18 cellular contexts compared by ENCODE assay signal in genomic region chr15:69400850-69401249, GRCh38. TPM values are rescaled to one million over a fixed set of nuclear protein-coding genes. Genes with fewer than 3 reads are reported as not detected.
DNase-seq lines count a peak whose midpoint lies in the region; ATAC-seq and TF ChIP-seq lines count a peak whose summit lies in the region.
"Had no signal": no experiment of that assay in that cellular context is flagged by ENCODE, and none has a peak within 500 bp of the region (broad histone marks: within the 10 kb centered on the region; RNA-seq: fewer than 3 reads in every experiment).

No MANE protein-coding gene starts in this region.

- no peaks in the 10 kb centered on the region for H3K4me1 ChIP-seq in PC-3 (ENCODE audit: insufficient read depth, low read length)
- H3K4me1 ChIP-seq: breast epithelium, gastroesophageal sphincter, left lung had no signal

- no peak overlapping the region for H3K27ac ChIP-seq in PC-3 (ENCODE audit: low read length)
- H3K27ac ChIP-seq: breast epithelium, gastroesophageal sphincter, left lung, uterus had no signal

- H3K9me3 Mint-ChIP-seq in stimulated activated memory B cell treated with anti-CD40 and anti-IgM and Interleukin-4, amounts not matched to agents 10 μg/mL and 1 μg/mL and 100 μg/mL, for 72 hours: no peaks in the 10 kb centered on the region
- H3K9me3 Mint-ChIP-seq: CD4-positive, alpha-beta T cell; T-cell had no signal

- no TSS peak for BruUV-seq in PC-3 (replicated peaks; lab: Mats Ljungman, UMichigan)

- H4K20me1 ChIP-seq in PC-3 (ENCODE audit: low read length): no peaks in the 10 kb centered on the region

- H3K9me3 ChIP-seq in PC-3 (ENCODE audit: low read length): no peaks in the 10 kb centered on the region
- H3K9me3 ChIP-seq: breast epithelium, gastroesophageal sphincter, left lung, MG63, uterus had no signal

- intact Hi-C loops in PC-3 (cut with micrococcal nuclease): no loop called here

- POLR2A ChIA-PET in PC-3 (lab: Charles Lee; ENCODE audit: unreplicated experiment): interaction anchor here (0.6 kb wide), 1 partner anchor 14 kb away, joined by 5 read pairs; no protein-coding TSS in a partner anchor

- H3K27ac Mint-ChIP-seq in stimulated activated memory B cell treated with anti-CD40 and anti-IgM and Interleukin-4, amounts not matched to agents 10 μg/mL and 1 μg/mL and 100 μg/mL, for 72 hours: no peak overlapping the region
- H3K27ac Mint-ChIP-seq: activated CD8-positive, alpha-beta memory T cell treated with anti-CD3 and anti-CD28 coated beads, Interleukin-2, amount 10 ng/mL, durations not matched to agents 7 days and 5 days; CD4-positive, alpha-beta T cell; T-cell had no signal

- no peak for TF ChIP-seq CTCF in PC-3 (conservative IDR thresholded peaks at IDR 0.05; ENCODE audit: low read depth, low read length)

- no peak overlapping the region for H3K9ac ChIP-seq in PC-3 (ENCODE audit: low read length)

- H3K36me3 ChIP-seq in PC-3 (ENCODE audit: low read depth, low read length): peaks cover 3% of the 10 kb centered on the region; the same call in 1 of the 2 replicates
- H3K36me3 ChIP-seq: breast epithelium, gastroesophageal sphincter, left lung, uterus had no signal

- DNase-seq in activated T-cell treated with anti-CD3 and anti-CD28 coated beads for 48 hours (ENCODE audit: low read depth): peak; percentile 46
- DNase-seq in activated T-cell treated with anti-CD3 and anti-CD28 coated beads, Interleukin-2, amount 50 U/mL, for 1 hour: no peak
- DNase-seq in PC-3: peak; percentile 23
- DNase-seq in islet precursor cell: peak; percentile 61
- no peak for DNase-seq in hypothalamus (lab: John Stamatoyannopoulos, UW)
- no peak for DNase-seq in NCI-H526 (lab: John Stamatoyannopoulos, UW)
- DNase-seq: activated CD8-positive, alpha-beta memory T cell treated with anti-CD3 and anti-CD28 coated beads, Interleukin-2, amount 10 ng/mL, durations not matched to agents 7 days and 5 days; CD4-positive, alpha-beta T cell; left lung; MG63; SHP77 treated with DMSO at 0.1 percent for 48 hours; T-cell; uterus had no signal

- no peak overlapping the region for H3K4me3 ChIP-seq in PC-3 (ENCODE audit: low read length)
- H3K4me3 ChIP-seq: breast epithelium, gastroesophageal sphincter, left lung, MG63, uterus had no signal

- CTCF ChIA-PET in PC-3 (lab: Charles Lee): no interaction called here

- no peak overlapping the region for H3K4me3 Mint-ChIP-seq in stimulated activated memory B cell treated with anti-CD40 and anti-IgM and Interleukin-4, amounts not matched to agents 10 μg/mL and 1 μg/mL and 100 μg/mL, for 72 hours
- H3K4me3 Mint-ChIP-seq: activated CD8-positive, alpha-beta memory T cell treated with anti-CD3 and anti-CD28 coated beads, Interleukin-2, amount 10 ng/mL, durations not matched to agents 7 days and 5 days; CD4-positive, alpha-beta T cell; T-cell had no signal

- no peaks in the 10 kb centered on the region for H3K36me3 Mint-ChIP-seq in stimulated activated memory B cell treated with anti-CD40 and anti-IgM and Interleukin-4, amounts not matched to agents 10 μg/mL and 1 μg/mL and 100 μg/mL, for 72 hours
- H3K36me3 Mint-ChIP-seq: activated CD8-positive, alpha-beta memory T cell treated with anti-CD3 and anti-CD28 coated beads, Interleukin-2, amount 10 ng/mL, durations not matched to agents 7 days and 5 days; T-cell had no signal

- ATAC-seq in PC-3: peak; percentile 22; the same call in 1 of the 2 replicates
- peak; percentile 42 for ATAC-seq in stimulated activated memory B cell treated with anti-CD40 and anti-IgM and Interleukin-4, amounts not matched to agents 10 μg/mL and 1 μg/mL and 100 μg/mL, for 72 hours
- ATAC-seq in HG03108 (IDR thresholded peaks at IDR 0.05; ENCODE audit: unreplicated experiment): no peak
- ATAC-seq: activated CD8-positive, alpha-beta memory T cell treated with anti-CD3 and anti-CD28 coated beads, Interleukin-2, amount 10 ng/mL, durations not matched to agents 7 days and 5 days; gastroesophageal sphincter; HepG2; left lung; T-cell had no signal

- no peaks in the 10 kb centered on the region for H3K27me3 ChIP-seq in PC-3 (ENCODE audit: low read length)
- H3K27me3 ChIP-seq: breast epithelium, left lung, MG63, uterus had no signal

- H3K4me1 Mint-ChIP-seq in stimulated activated memory B cell treated with anti-CD40 and anti-IgM and Interleukin-4, amounts not matched to agents 10 μg/mL and 1 μg/mL and 100 μg/mL, for 72 hours: peaks cover 5% of the 10 kb centered on the region

- H3K9me2 ChIP-seq in PC-3 (replicated peaks; ENCODE audit: low read length): no peaks in the 10 kb centered on the region

- H3K27me3 Mint-ChIP-seq in stimulated activated memory B cell treated with anti-CD40 and anti-IgM and Interleukin-4, amounts not matched to agents 10 μg/mL and 1 μg/mL and 100 μg/mL, for 72 hours: no peaks in the 10 kb centered on the region
- H3K27me3 Mint-ChIP-seq: CD4-positive, alpha-beta T cell had no signal

- H3K79me2 ChIP-seq in PC-3 (ENCODE audit: low read length): no peaks in the 10 kb centered on the region

- no peaks in the 10 kb centered on the region for H3F3A ChIP-seq in PC-3 (ENCODE audit: low read length, unreplicated experiment)

- H2AFZ ChIP-seq in PC-3 (ENCODE audit: low read length): no peak overlapping the region

- H3K4me2 ChIP-seq in PC-3 (ENCODE audit: low read length): no peak overlapping the region

RNA-seq across cellular contexts. Expression of gene KIF23, which starts 13.3 kb away (rescaled TPM):
- 77.3 and 87.0 TPM in 2 replicates for total RNA-seq in PC-3 (2014; rRNA removed)

RNA-seq across cellular contexts. Expression of gene RPLP1, which starts 51.8 kb away (rescaled TPM):
- total RNA-seq in PC-3 (2014; rRNA removed): 216 and 253 TPM in 2 replicates

Comparison
In these comparisons a context has a peak if more than half of its experiments do, and no peak if none do; other contexts are left out.
1. DNase-seq: peak in activated T-cell treated with anti-CD3 and anti-CD28 coated beads for 48 hours (single experiment), PC-3 (single experiment) and islet precursor cell (single experiment); none in activated T-cell treated with anti-CD3 and anti-CD28 coated beads, Interleukin-2, amount 50 U/mL, for 1 hour (single experiment), hypothalamus (0 of 51) and NCI-H526 (0 of 2).